8 cellular contexts compared by ENCODE assay signal in the genomic region with DNA sequence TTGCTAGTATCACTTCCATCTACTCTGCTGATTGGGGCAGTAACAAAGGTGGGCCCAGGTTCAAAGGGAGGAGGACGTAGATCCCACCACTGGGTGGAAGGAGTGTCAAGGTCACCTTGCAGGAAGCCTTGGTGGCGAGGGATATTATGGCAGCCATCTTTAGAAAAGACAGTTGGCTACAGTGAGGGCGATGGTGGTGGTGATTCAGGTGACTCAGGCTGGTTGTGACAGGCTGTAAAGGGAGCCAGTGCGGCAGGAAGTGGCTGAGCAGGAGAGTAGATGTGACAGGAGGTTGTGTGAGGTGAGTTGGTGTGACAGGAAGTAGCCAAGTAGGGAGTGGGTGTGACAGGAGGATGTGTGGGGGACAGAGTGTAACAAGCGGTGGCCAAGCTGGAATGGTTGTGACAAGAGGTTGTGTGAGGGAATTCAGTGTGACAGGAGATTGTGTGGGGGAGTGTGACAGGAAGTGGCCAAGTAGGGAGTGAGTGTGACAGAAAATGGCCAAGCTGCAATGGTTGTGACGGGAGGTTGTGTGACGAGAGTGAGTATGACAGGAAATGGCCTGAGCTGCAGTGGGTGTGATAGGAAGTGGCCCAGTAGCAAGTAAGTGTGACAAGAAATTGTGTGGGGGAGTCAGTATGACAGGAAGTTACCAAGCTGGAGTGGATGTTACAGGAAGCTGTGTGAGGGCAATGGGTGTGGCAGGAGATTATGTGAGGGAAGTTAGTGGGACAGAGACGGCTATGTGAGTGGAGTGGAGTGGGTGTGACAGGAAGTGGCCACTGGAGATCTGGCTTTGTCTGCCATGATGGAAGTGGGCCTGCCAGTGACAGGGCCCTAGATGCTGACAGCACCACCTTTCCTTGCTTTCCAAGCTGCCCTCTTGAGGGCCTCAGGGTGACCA. TPM values are rescaled to one million over a fixed set of nuclear protein-coding genes. Genes with fewer than 3 reads are reported as not detected.
DNase-seq lines count a peak whose midpoint lies in the region; ATAC-seq, FAIRE-seq and TF ChIP-seq lines count a peak whose summit lies in the region.

No MANE protein-coding gene starts in this region.

- H3K36me3 ChIP-seq in astrocyte (ENCODE audit: insufficient read depth, low read length): no peaks in the 10 kb centered on the region

- TF ChIP-seq CTCF in astrocyte (IDR thresholded peaks at IDR 0.05; ENCODE audit: insufficient read depth, low read depth, low read length): no peak

- no peak overlapping the region for H3K4me2 ChIP-seq in astrocyte (ENCODE audit: low read length)

- peak overlapping the region; percentile 100 for H3K27ac Mint-ChIP-seq in T-helper 2 cell treated with Interferon-gamma antibody and Interleukin-4, amounts not matched to agents 5 μg/mL and 100 μg/mL, for 36 hours
- no peak overlapping the region for H3K27ac Mint-ChIP-seq in astrocyte (ENCODE audit: unreplicated experiment)

- no peaks in the 10 kb centered on the region for H3K79me2 ChIP-seq in astrocyte (ENCODE audit: insufficient read depth, low read length)

- no peak overlapping the region for H3K27ac ChIP-seq in astrocyte (ENCODE audit: low read depth, low read length)

- no peak overlapping the region for H3K4me3 ChIP-seq in astrocyte (ENCODE audit: insufficient read depth, low read depth, low read length)

- no peak for ATAC-seq in GM19324 (IDR thresholded peaks at IDR 0.05; ENCODE audit: low FRiP score, unreplicated experiment)

- H3K36me3 Mint-ChIP-seq in T-helper 2 cell treated with Interferon-gamma antibody and Interleukin-4, amounts not matched to agents 5 μg/mL and 100 μg/mL, for 36 hours (ENCODE audit: low read depth): peaks cover 18% of the 10 kb centered on the region
- H3K36me3 Mint-ChIP-seq in astrocyte (ENCODE audit: low read depth, unreplicated experiment): peaks cover 1% of the 10 kb centered on the region

- no peak overlapping the region for H3K9ac ChIP-seq in astrocyte (ENCODE audit: low read length)

- H4K20me1 ChIP-seq in astrocyte (ENCODE audit: insufficient read depth, low read length): no peaks in the 10 kb centered on the region

- H3K9me3 ChIP-seq in astrocyte (ENCODE audit: insufficient read depth, low read depth, low read length): no peaks in the 10 kb centered on the region

- FAIRE-seq in GM18507 (lab: Jason Lieb, UNC): peak; percentile 82
- FAIRE-seq in astrocyte (lab: Jason Lieb, UNC): no peak

- H3K9me3 Mint-ChIP-seq in T-helper 2 cell treated with Interferon-gamma antibody and Interleukin-4, amounts not matched to agents 5 μg/mL and 100 μg/mL, for 36 hours: peaks cover 16% of the 10 kb centered on the region
- no peaks in the 10 kb centered on the region for H3K9me3 Mint-ChIP-seq in astrocyte (ENCODE audit: unreplicated experiment)

- no peaks in the 10 kb centered on the region for H3K27me3 Mint-ChIP-seq in T-helper 2 cell treated with Interferon-gamma antibody and Interleukin-4, amounts not matched to agents 5 μg/mL and 100 μg/mL, for 36 hours (ENCODE audit: low read depth)
- peaks cover 14% of the 10 kb centered on the region for H3K27me3 Mint-ChIP-seq in astrocyte (ENCODE audit: low read depth, unreplicated experiment)

- peaks cover 22% of the 10 kb centered on the region for H3K4me1 Mint-ChIP-seq in T-helper 2 cell treated with Interferon-gamma antibody and Interleukin-4, amounts not matched to agents 5 μg/mL and 100 μg/mL, for 36 hours (ENCODE audit: low read depth)
- peaks cover 6% of the 10 kb centered on the region for H3K4me1 Mint-ChIP-seq in astrocyte (ENCODE audit: low read depth, unreplicated experiment)

- peak overlapping the region; percentile 39 for H3K4me3 Mint-ChIP-seq in T-helper 2 cell treated with Interferon-gamma antibody and Interleukin-4, amounts not matched to agents 5 μg/mL and 100 μg/mL, for 36 hours
- H3K4me3 Mint-ChIP-seq in astrocyte (ENCODE audit: unreplicated experiment): no peak overlapping the region

- no peaks in the 10 kb centered on the region for H3K4me1 ChIP-seq in astrocyte (ENCODE audit: insufficient read depth, low read length)

- H3K27me3 ChIP-seq in astrocyte (ENCODE audit: insufficient read depth, low read length): peaks cover 2% of the 10 kb centered on the region

- DNase-seq in GM18507 (ENCODE audit: extremely low spot score, insufficient read length, low read depth) (peak; percentile 46), astrocyte (ENCODE audit: low read depth) (no peak), RKO (ENCODE audit: low spot score) (no peak), COLO668 (lab: John Stamatoyannopoulos, UW; ENCODE audit: unreplicated experiment) (no peak), inferior parietal cortex (ENCODE audit: extremely low spot score) (no peak)
- DNase-seq in T-helper 2 cell treated with Interferon-gamma antibody and Interleukin-4, amounts not matched to agents 5 μg/mL and 100 μg/mL, for 36 hours (ENCODE audit: low spot score): peak; percentile 66
- DNase-seq in stimulated activated CD4-positive, alpha-beta T cell treated with anti-CD3 and anti-CD28 coated beads, Interleukin-4, amount 100 ng/mL, for 1 hour: peak; percentile 50

- H2AFZ ChIP-seq in astrocyte (ENCODE audit: low read depth, low read length): peak overlapping the region; percentile 47

RNA-seq across cellular contexts. Expression of gene CUX2, which starts 22.9 kb away (rescaled TPM):
- 0.07 and 0.30 TPM in 2 replicates for total RNA-seq in astrocyte

Comparison
In these comparisons a context has a peak if more than half of its experiments do, and no peak if none do; other contexts are left out.
1. DNase-seq: peak in GM18507 (single experiment), T-helper 2 cell treated with Interferon-gamma antibody and Interleukin-4, amounts not matched to agents 5 μg/mL and 100 μg/mL, for 36 hours (single experiment) and stimulated activated CD4-positive, alpha-beta T cell treated with anti-CD3 and anti-CD28 coated beads, Interleukin-4, amount 100 ng/mL, for 1 hour (single experiment); none in astrocyte (single experiment), RKO (single experiment), COLO668 (single experiment) and inferior parietal cortex (single experiment).